ENCODE assay signal across 3 cellular contexts in genomic region chr6:30849903-30850651, GRCh38.
TF ChIP-seq lines count a peak whose summit lies in the region.

No MANE protein-coding gene starts in this region.

TF ChIP-seq in HEK293, 187 proteins besides CTCF, POLR2A, EP300 and RAD21:
- TF ChIP-seq HOXC10 (CRISPR knock-in tag; IDR thresholded peaks at IDR 0.05) (no peak), SETDB1 (IDR thresholded peaks at IDR 0.05; ENCODE audit: insufficient read length, low read length) (peak; percentile 23), ZBTB8A (tag by site-specific recombination; IDR thresholded peaks at IDR 0.05) (no peak)

TF ChIP-seq in WTC11, 78 proteins besides CTCF, POLR2A, EP300 and RAD21:
- TF ChIP-seq JUN (CRISPR knock-in tag; IDR thresholded peaks at IDR 0.05) (no peak), GTF2I (CRISPR knock-in tag; conservative IDR thresholded peaks at IDR 0.05) (no peak), FOXP4 (CRISPR knock-in tag; IDR thresholded peaks at IDR 0.05) (no peak), ATF6 (CRISPR knock-in tag; IDR thresholded peaks at IDR 0.05) (no peak), ZNF232 (CRISPR knock-in tag; IDR thresholded peaks at IDR 0.05) (no peak), E2F1 (CRISPR knock-in tag; IDR thresholded peaks at IDR 0.05) (no peak), HMGXB4 (CRISPR knock-in tag; IDR thresholded peaks at IDR 0.05) (no peak), SP1 (CRISPR knock-in tag; conservative IDR thresholded peaks at IDR 0.05) (no peak), MYBL2 (CRISPR knock-in tag; IDR thresholded peaks at IDR 0.05) (no peak), ATF1 (CRISPR knock-in tag; IDR thresholded peaks at IDR 0.05) (no peak), ZNF425 (CRISPR knock-in tag; conservative IDR thresholded peaks at IDR 0.05) (no peak)

TF ChIP-seq in H1, 55 proteins besides CTCF, POLR2A, EP300 and RAD21:
- no peak for TF ChIP-seq POLR2AphosphoS5 (IDR thresholded peaks at IDR 0.05; ENCODE audit: low read depth, low read length)
- no peak for TF ChIP-seq CTBP2 (IDR thresholded peaks at IDR 0.05; ENCODE audit: borderline replicate concordance, insufficient read depth, insufficient read length, low read length)
- TF ChIP-seq BACH1 (IDR thresholded peaks at IDR 0.05; ENCODE audit: low read length) = no peak
- 0 out of 2 replicates have a peak, but pooled peaks have one; percentile 19 for TF ChIP-seq ZNF274 (IDR thresholded peaks at IDR 0.05; ENCODE audit: borderline replicate concordance, extremely low read depth, low read length)
